Comparison of ENCODE assay signal across 18 cellular contexts in the genomic region with DNA sequence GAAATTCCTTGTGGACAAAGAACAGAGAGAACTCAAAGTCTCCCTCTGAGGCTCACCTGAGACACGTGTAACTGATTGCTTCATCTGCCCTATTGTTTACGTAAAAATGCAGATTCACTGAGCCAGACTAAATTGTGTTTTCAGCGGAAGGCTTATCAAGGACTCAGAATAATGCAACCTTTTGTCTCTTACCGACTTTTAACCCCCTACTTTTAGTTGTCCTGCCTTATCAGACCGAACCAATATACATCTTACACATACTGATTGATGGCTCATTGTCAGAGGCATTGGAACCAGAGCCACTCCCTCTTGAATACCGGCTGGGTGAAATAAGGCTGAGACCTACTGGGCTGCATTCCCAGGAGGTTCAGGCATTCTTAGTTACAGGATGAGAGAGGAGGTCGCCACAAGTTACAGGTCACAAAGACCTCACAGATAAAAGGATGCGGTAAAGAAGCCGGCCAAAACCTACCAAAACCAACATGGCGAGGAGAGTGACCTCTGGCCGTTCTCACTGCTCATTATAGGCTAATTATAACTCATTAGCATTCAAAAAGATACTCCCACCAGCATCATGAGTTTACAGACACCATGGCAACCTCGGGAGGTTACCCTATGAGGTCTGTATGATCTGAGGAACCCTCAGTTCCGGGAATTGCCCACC.
"Had no signal": no experiment of that assay in that cellular context is flagged by ENCODE, and none has a peak within 500 bp of the region (broad histone marks: within the 10 kb centered on the region; RNA-seq: fewer than 3 reads in every experiment).

No MANE protein-coding gene starts in this region.

- H3K4me3 Mint-ChIP-seq: activated naive CD4-positive, alpha-beta T cell treated with anti-CD3 and anti-CD28 coated beads, Interleukin-2, amount 50 U/mL, for 24 hours; central memory CD8-positive, alpha-beta T cell; dendritic cell treated with granulocyte-macrophage colony-stimulating factor and Interleukin-4, amounts not matched to agents 40 ng/mL and 50 ng/mL, for 4 days; effector memory CD8-positive, alpha-beta T cell; nephron progenitor cell had no signal

- H3K4me3 ChIP-seq: left ventricle myocardium inferior, suprapubic skin, upper lobe of right lung had no signal

- FAIRE-seq: islet of Langerhans had no signal

- H3K27ac Mint-ChIP-seq: activated naive CD4-positive, alpha-beta T cell treated with anti-CD3 and anti-CD28 coated beads, Interleukin-2, amount 50 U/mL, for 24 hours; dendritic cell treated with granulocyte-macrophage colony-stimulating factor and Interleukin-4, amounts not matched to agents 40 ng/mL and 50 ng/mL, for 4 days; effector memory CD8-positive, alpha-beta T cell; nephron progenitor cell had no signal

- H3K9me3 ChIP-seq: left ventricle myocardium inferior, suprapubic skin, upper lobe of right lung had no signal

- DNase-seq: activated CD4-positive, alpha-beta T cell treated with anti-CD3 and anti-CD28 coated beads, Interleukin-2, amount 50 U/mL, for 4 hours; activated T-cell treated with anti-CD3 and anti-CD28 coated beads, Interleukin-2, amount 50 U/mL, for 1 hour; effector memory CD8-positive, alpha-beta T cell; erythroblast; hypothalamus; left ventricle myocardium inferior; mesenchymal stem cell; nephron progenitor cell; stimulated activated CD4-positive, alpha-beta T cell treated with anti-CD3 and anti-CD28 coated beads, Interleukin-12 subunit alpha, Interleukin-12 subunit beta, amount 100 ng/mL, for 4 hours; stimulated activated naive CD8-positive, alpha-beta T cell treated with anti-CD3 and anti-CD28 coated beads, Interleukin-15, Interleukin-2, amounts not matched to agents 100 U/mL and 50 U/mL, for 24 hours; T-helper 2 cell; upper lobe of right lung had no signal

- H3K9me3 Mint-ChIP-seq: central memory CD8-positive, alpha-beta T cell; effector memory CD8-positive, alpha-beta T cell; nephron progenitor cell had no signal

- H3K27ac ChIP-seq: left ventricle myocardium inferior, suprapubic skin, upper lobe of right lung had no signal

- H3K36me3 Mint-ChIP-seq: activated naive CD4-positive, alpha-beta T cell treated with anti-CD3 and anti-CD28 coated beads, Interleukin-2, amount 50 U/mL, for 24 hours had no signal

- H3K36me3 ChIP-seq: left ventricle myocardium inferior, suprapubic skin, upper lobe of right lung had no signal

- H3K4me1 ChIP-seq: left ventricle myocardium inferior, suprapubic skin, upper lobe of right lung had no signal

- ATAC-seq: activated CD4-positive, CD25-positive, alpha-beta regulatory T cell treated with anti-CD3 and anti-CD28 coated beads, Interleukin-2, amount 50 U/mL, for 24 hours; effector memory CD8-positive, alpha-beta T cell; stimulated activated naive CD8-positive, alpha-beta T cell treated with anti-CD3 and anti-CD28 coated beads, Interleukin-15, Interleukin-2, amounts not matched to agents 100 U/mL and 50 U/mL, for 24 hours; upper lobe of right lung had no signal
